ENCODE assay signal across 11 cellular contexts in the genomic region with DNA sequence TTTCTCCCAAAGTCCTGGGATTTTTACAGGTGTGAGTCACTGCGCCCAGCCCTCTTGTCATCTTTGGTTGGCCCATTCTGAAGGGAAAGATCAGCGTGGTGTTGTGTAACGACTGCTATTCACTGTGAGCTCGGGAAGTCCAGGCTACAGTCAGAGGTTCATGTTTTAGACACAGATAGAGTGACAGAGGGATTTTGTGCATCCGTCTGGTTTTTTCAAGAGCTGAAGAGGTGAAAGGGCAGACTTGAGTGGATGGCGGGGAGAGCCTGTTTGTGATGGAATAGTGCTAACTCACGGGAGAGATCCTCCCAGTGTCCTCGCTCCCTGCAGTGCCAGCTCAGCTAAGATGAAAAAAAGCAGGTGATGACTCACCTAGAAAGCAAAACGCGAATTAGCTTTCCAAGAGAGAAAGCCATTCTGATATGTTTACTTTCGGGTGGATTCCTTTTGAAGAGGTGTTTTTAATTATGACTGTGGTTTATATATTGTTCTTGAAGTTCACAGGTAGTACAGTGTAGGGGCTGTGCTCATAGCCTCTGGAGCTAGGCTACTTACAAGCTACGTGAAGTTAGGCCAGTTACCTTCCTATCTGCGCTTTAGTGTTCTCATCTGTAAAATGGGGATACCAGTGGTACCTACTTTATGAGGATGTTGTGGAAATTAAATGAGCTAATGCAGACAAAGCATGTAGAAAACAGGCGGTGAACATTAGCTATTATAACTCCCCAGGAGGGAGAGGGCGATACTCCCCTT.
DNase-seq lines count a peak whose midpoint lies in the region; TF ChIP-seq lines count a peak whose summit lies in the region.
"Had no signal": no experiment of that assay in that cellular context is flagged by ENCODE, and none has a peak within 500 bp of the region (broad histone marks: within the 10 kb centered on the region; RNA-seq: fewer than 3 reads in every experiment).

No MANE protein-coding gene starts in this region.

- H3K27me3 ChIP-seq in H7 (ENCODE audit: control insufficient read depth, insufficient read depth, low read length) (no peaks in the 10 kb centered on the region), mammary epithelial cell (ENCODE audit: insufficient read depth, low read length) (no peaks in the 10 kb centered on the region), ascending aorta (no peaks in the 10 kb centered on the region)
- H3K27me3 ChIP-seq: colonic mucosa had no signal

- peak; percentile 61 for DNase-seq in H7
- peak; percentile 79 for DNase-seq in NCI-H2196 (lab: John Stamatoyannopoulos, UW; ENCODE audit: unreplicated experiment)
- peak; percentile 98 for DNase-seq in mammary epithelial cell
- DNase-seq in non-pigmented ciliary epithelial cell (ENCODE audit: low read depth), result peak; percentile 49
- DNase-seq in stimulated activated CD4-positive, alpha-beta T cell treated with anti-CD3 and anti-CD28 coated beads, Interleukin-4, amount 100 ng/mL, for 1 hour, result no peak
- DNase-seq in ascending aorta (ENCODE audit: low spot score in 2 of 2), result no peak
- no peak for DNase-seq in mesenteric fat pad (ENCODE audit: low spot score)
- no peak for DNase-seq in medulla oblongata (ENCODE audit: extremely low spot score)
- DNase-seq: activated CD4-positive, alpha-beta T cell treated with anti-CD3 and anti-CD28 coated beads, Interleukin-2, amount 50 U/mL, for 1 hour; colonic mucosa; NCI-H1694 had no signal

- dilution Hi-C loops in mammary epithelial cell (cut with HindIII; ENCODE audit: low sequenced_read_pairs), result no loop called here

- peak overlapping the region; percentile 48 for H3K4me2 ChIP-seq in mammary epithelial cell (ENCODE audit: insufficient read depth, low read depth, low read length)

- no peaks in the 10 kb centered on the region for H3K36me3 ChIP-seq in H7 (replicated peaks; ENCODE audit: control insufficient read depth, insufficient read depth, low read length)
- no peaks in the 10 kb centered on the region for H3K36me3 ChIP-seq in mammary epithelial cell (ENCODE audit: insufficient read depth, low read length)
- no peaks in the 10 kb centered on the region for H3K36me3 ChIP-seq in ascending aorta
- H3K36me3 ChIP-seq: colonic mucosa had no signal

- intact Hi-C loops in mammary epithelial cell (cut with micrococcal nuclease) (loop anchor here (5.0 kb wide), 2 partner anchors 91 to 104 kb away; a partner anchor contains a TSS), ascending aorta (cut with DNase I) (no loop called here)

- no peaks in the 10 kb centered on the region for H3K9me3 ChIP-seq in mammary epithelial cell (replicated peaks; ENCODE audit: insufficient read depth, low read length)
- H3K9me3 ChIP-seq in ascending aorta, result no peaks in the 10 kb centered on the region
- H3K9me3 ChIP-seq: colonic mucosa had no signal

- WGBS in mammary epithelial cell (ENCODE audit: low coverage, missing lambda C conversion rate), result 28% methylated on average over 15 of the region's 15 CpGs

- no peaks in the 10 kb centered on the region for H3K79me2 ChIP-seq in mammary epithelial cell (ENCODE audit: insufficient read depth, low read length)

- CTCF ChIA-PET in mammary epithelial cell (lab: Charles Lee; ENCODE audit: low non-redundant PET), result interaction anchor here (0.5 to 0.6 kb wide), 2 partner anchors 52 to 123 kb away, joined by 5 to 9 read pairs; no protein-coding TSS in a partner anchor

- peaks cover 61% of the 10 kb centered on the region for H3K4me1 ChIP-seq in mammary epithelial cell (ENCODE audit: insufficient read depth, low read length)
- H3K4me1 ChIP-seq in ascending aorta, result no peaks in the 10 kb centered on the region
- H3K4me1 ChIP-seq: colonic mucosa had no signal

- H4K20me1 ChIP-seq in mammary epithelial cell (ENCODE audit: insufficient read depth, low read length), result no peaks in the 10 kb centered on the region

- H3K4me3 ChIP-seq in H7 (ENCODE audit: insufficient read depth, low read depth, low read length) (no peak overlapping the region), mammary epithelial cell (replicated peaks in 1 of 3; ENCODE audit: insufficient read depth in 1 of 3, low read depth in 2 of 3, low read length in 3 of 3) (no peak overlapping the region), ascending aorta (no peak overlapping the region)
- H3K4me3 ChIP-seq: colonic mucosa had no signal

- TSS peak; percentile 20 for BruUV-seq in mammary epithelial cell (replicated peaks; lab: Mats Ljungman, UMichigan)

- H2AFZ ChIP-seq in mammary epithelial cell (ENCODE audit: low read depth, low read length), result no peak overlapping the region

- H3K27ac ChIP-seq in mammary epithelial cell (ENCODE audit: insufficient read depth, low read depth, low read length) (peak overlapping the region; percentile 97), ascending aorta (no peak overlapping the region)
- H3K27ac ChIP-seq: colonic mucosa had no signal

- peak overlapping the region; percentile 78 for H3K9ac ChIP-seq in mammary epithelial cell (ENCODE audit: insufficient read depth, low read length)

- in situ Hi-C loops in mammary epithelial cell (cut with MboI; ENCODE audit: low sequenced_read_pairs in 2 of 2), result loop anchor here in 1 of 2 donors (5.0 kb wide), 1 partner anchor 54 kb away; no protein-coding TSS in a partner anchor

- TF ChIP-seq CTCF in mammary epithelial cell (conservative IDR thresholded peaks at IDR 0.05 in 1 of 2, IDR thresholded peaks at IDR 0.05 in 1 of 2; ENCODE audit: extremely low read depth in 1 of 2, insufficient read depth in 1 of 2, low read depth in 1 of 2, low read length in 2 of 2) (no peak), ascending aorta (IDR thresholded peaks at IDR 0.05) (no peak)

Comparison
In these comparisons a context has a peak if more than half of its experiments do, and no peak if none do; other contexts are left out.
1. DNase-seq: peak in H7 (single experiment), NCI-H2196 (single experiment), mammary epithelial cell (single experiment) and non-pigmented ciliary epithelial cell (single experiment); none in stimulated activated CD4-positive, alpha-beta T cell treated with anti-CD3 and anti-CD28 coated beads, Interleukin-4, amount 100 ng/mL, for 1 hour (single experiment), ascending aorta (0 of 2), mesenteric fat pad (single experiment) and medulla oblongata (single experiment).